ENCODE assay signal across 9 cellular contexts in genomic region chr2:190718652-190719526, GRCh38.
DNase-seq lines count a peak whose midpoint lies in the region; ATAC-seq, FAIRE-seq and TF ChIP-seq lines count a peak whose summit lies in the region.
"Had no signal": no experiment of that assay in that cellular context is flagged by ENCODE, and none has a peak within 500 bp of the region (broad histone marks: within the 10 kb centered on the region; RNA-seq: fewer than 3 reads in every experiment).

No MANE protein-coding gene starts in this region.

- no peaks in the 10 kb centered on the region for H3K27me3 ChIP-seq in H7 (ENCODE audit: control insufficient read depth, insufficient read depth, low read length)
- H3K27me3 ChIP-seq in astrocyte (ENCODE audit: insufficient read depth, low read length): no peaks in the 10 kb centered on the region
- H3K27me3 ChIP-seq: upper lobe of left lung had no signal

- H2AFZ ChIP-seq in astrocyte (ENCODE audit: low read depth, low read length): no peak overlapping the region

- no peak overlapping the region for H3K9ac ChIP-seq in astrocyte (ENCODE audit: low read length)

- no peaks in the 10 kb centered on the region for H3K36me3 Mint-ChIP-seq in astrocyte (ENCODE audit: low read depth, unreplicated experiment)

- H3K4me2 ChIP-seq in astrocyte (ENCODE audit: low read length): peak overlapping the region; percentile 2

- H3K9me3 ChIP-seq in astrocyte (ENCODE audit: insufficient read depth, low read depth, low read length) (no peaks in the 10 kb centered on the region), mesodermal cell (ENCODE audit: control insufficient read depth, low read length) (peaks cover 8% of the 10 kb centered on the region)
- H3K9me3 ChIP-seq: upper lobe of left lung had no signal

- peaks cover 9% of the 10 kb centered on the region for H3K4me1 ChIP-seq in astrocyte (ENCODE audit: insufficient read depth, low read length)
- peaks cover 33% of the 10 kb centered on the region for H3K4me1 ChIP-seq in mesodermal cell (ENCODE audit: control insufficient read depth, insufficient read depth, low read length, poor library complexity, severe bottlenecking)

- no peak for FAIRE-seq in astrocyte (lab: Jason Lieb, UNC)

- H3K27ac ChIP-seq in astrocyte (ENCODE audit: low read depth, low read length) (no peak overlapping the region), mesodermal cell (ENCODE audit: low read depth, low read length, severe bottlenecking) (peak overlapping the region; percentile 65)

- DNase-seq in H7: peak; percentile 20
- peak; percentile 98 for DNase-seq in M059J (ENCODE audit: low read depth)
- DNase-seq in astrocyte (ENCODE audit: low read depth): peak; percentile 74
- DNase-seq in OCI-M1 (lab: John Stamatoyannopoulos, UW): no peak
- DNase-seq in posterior vena cava (ENCODE audit: low spot score): no peak
- DNase-seq in mesenteric fat pad (ENCODE audit: low spot score): no peak

- peak; percentile 41 for ATAC-seq in GM18499 (IDR thresholded peaks at IDR 0.05; ENCODE audit: insufficient read depth, unreplicated experiment)

- peaks cover 43% of the 10 kb centered on the region for H3K4me1 Mint-ChIP-seq in astrocyte (ENCODE audit: low read depth, unreplicated experiment)

- H3K4me3 Mint-ChIP-seq in astrocyte (ENCODE audit: unreplicated experiment): no peak overlapping the region

- intact Hi-C loops in posterior vena cava (cut with DNase I): no loop called here

- no peaks in the 10 kb centered on the region for H3K79me2 ChIP-seq in astrocyte (ENCODE audit: insufficient read depth, low read length)

- peaks cover 2% of the 10 kb centered on the region for H3K9me3 Mint-ChIP-seq in astrocyte (ENCODE audit: unreplicated experiment)

- H4K20me1 ChIP-seq in astrocyte (ENCODE audit: insufficient read depth, low read length): no peaks in the 10 kb centered on the region

- H3K36me3 ChIP-seq in H7 (replicated peaks; ENCODE audit: control insufficient read depth, insufficient read depth, low read length) (no peaks in the 10 kb centered on the region), astrocyte (ENCODE audit: insufficient read depth, low read length) (no peaks in the 10 kb centered on the region), mesodermal cell (ENCODE audit: control insufficient read depth, insufficient read depth, low read length) (no peaks in the 10 kb centered on the region)
- H3K36me3 ChIP-seq: upper lobe of left lung had no signal

- WGBS in mesodermal cell (ENCODE audit: insufficient coverage in 2 of 2), 2 experiments: 52 to 56% methylated on average over 6 of the region's 7 CpGs

- H3K4me3 ChIP-seq in H7 (ENCODE audit: insufficient read depth, low read depth, low read length): no peak overlapping the region
- H3K4me3 ChIP-seq in astrocyte (ENCODE audit: insufficient read depth, low read depth, low read length): no peak overlapping the region
- no peak overlapping the region for H3K4me3 ChIP-seq in mesodermal cell (ENCODE audit: extremely low read depth, insufficient read depth, low read length, poor library complexity, severe bottlenecking)
- H3K4me3 ChIP-seq: upper lobe of left lung had no signal

- peaks cover 4% of the 10 kb centered on the region for H3K27me3 Mint-ChIP-seq in astrocyte (ENCODE audit: low read depth, unreplicated experiment)

- no peak for TF ChIP-seq CTCF in astrocyte (IDR thresholded peaks at IDR 0.05; ENCODE audit: insufficient read depth, low read depth, low read length)

- no peak overlapping the region for H3K27ac Mint-ChIP-seq in astrocyte (ENCODE audit: unreplicated experiment)

Comparison
In these comparisons a context has a peak if more than half of its experiments do, and no peak if none do; other contexts are left out.
1. DNase-seq: peak in H7 (single experiment), M059J (single experiment) and astrocyte (single experiment); none in OCI-M1 (single experiment), posterior vena cava (single experiment) and mesenteric fat pad (single experiment).